Comparison of ENCODE assay signal across 8 cellular contexts in genomic region chr1:111140680-111140967, GRCh38. TPM values are rescaled to one million over a fixed set of nuclear protein-coding genes. Genes with fewer than 3 reads are reported as not detected.
DNase-seq lines count a peak whose midpoint lies in the region; ATAC-seq and TF ChIP-seq lines count a peak whose summit lies in the region.

No MANE protein-coding gene starts in this region.

- H3K9ac ChIP-seq in SK-N-MC (ENCODE audit: insufficient read length) (peak overlapping the region; percentile 88), neural cell (ENCODE audit: low read length) (peak overlapping the region; percentile 90)

- TF ChIP-seq EP300 in neural cell (conservative IDR thresholded peaks at IDR 0.05; ENCODE audit: poor library complexity, severe bottlenecking), result no peak

- peaks cover 0 to 56% (median 29%) of the 10 kb centered on the region in 12 donors for H3K4me1 ChIP-seq in heart left ventricle

- no peaks in the 10 kb centered on the region for H4K20me1 ChIP-seq in neural cell (ENCODE audit: insufficient read depth)

- H2AFZ ChIP-seq in neural cell (ENCODE audit: low read depth, low read length), result peak overlapping the region; percentile 97

- TF ChIP-seq POLR2A in heart left ventricle (IDR thresholded peaks at IDR 0.05), result no peak

- TF ChIP-seq CTCF in heart left ventricle (IDR thresholded peaks at IDR 0.05) (no peak), epithelial cell of proximal tubule (conservative IDR thresholded peaks at IDR 0.05; ENCODE audit: low read depth, low read length) (no peak), neural cell (IDR thresholded peaks at IDR 0.05; ENCODE audit: poor library complexity, severe bottlenecking) (no peak)

- H3K36me3 ChIP-seq in heart left ventricle (peaks cover 0 to 29% (median 18%) of the 10 kb centered on the region in 9 donors), SK-N-MC (ENCODE audit: insufficient read depth, low read length) (peaks cover 17% of the 10 kb centered on the region), neural cell (ENCODE audit: insufficient read depth, low read length) (no peaks in the 10 kb centered on the region)

- intact Hi-C loops in heart left ventricle (cut with DNase I) (loop anchor here in 1 of 10 donors (5.0 kb wide), 1 partner anchor 307 kb away; the partner anchor contains the start of genes ATP5PB and WDR77), Right ventricle myocardium inferior (cut with DNase I) (no loop called here)

- H3K27ac ChIP-seq in heart left ventricle (peak overlapping the region; percentile 87 to 97 (median 95)), SK-N-MC (no peak overlapping the region; the same call in 1 of the 2 replicates), neural cell (ENCODE audit: low read length) (peak overlapping the region; percentile 92)

- peak overlapping the region; percentile 79 for H3K4me2 ChIP-seq in neural cell (ENCODE audit: low read length)

- H3K9me3 ChIP-seq in heart left ventricle (no peaks in the 10 kb centered on the region), SK-N-MC (ENCODE audit: low read depth, low read length) (no peaks in the 10 kb centered on the region), neural cell (ENCODE audit: low read length) (no peaks in the 10 kb centered on the region)

- 0 to 2% (median 1%) methylated on average over 8 to 9 of the region's 9 CpGs for WGBS in heart left ventricle, 4 donors

- ATAC-seq in heart left ventricle, result no peak
- ATAC-seq in Right ventricle myocardium inferior, result no peak
- no peak for ATAC-seq in HG02763 (IDR thresholded peaks at IDR 0.05; ENCODE audit: unreplicated experiment)

- H3K9me2 ChIP-seq in neural cell (ENCODE audit: insufficient read depth, low read length), result no peaks in the 10 kb centered on the region

- peak overlapping the region; percentile 57 to 94 (median 86) for H3K4me3 ChIP-seq in heart left ventricle
- H3K4me3 ChIP-seq in SK-N-MC, result peak overlapping the region; percentile 92
- peak overlapping the region; percentile 95 for H3K4me3 ChIP-seq in epithelial cell of proximal tubule (ENCODE audit: low read depth, low read length)
- peak overlapping the region; percentile 97 for H3K4me3 ChIP-seq in neural cell (ENCODE audit: low read length)

- no peak for DNase-seq in heart left ventricle
- DNase-seq in Right ventricle myocardium inferior (ENCODE audit: missing footprints), result no peak
- no peak for DNase-seq in SK-N-MC (ENCODE audit: low read depth, low spot score)
- no peak for DNase-seq in epithelial cell of proximal tubule (ENCODE audit: low read depth)
- DNase-seq in NCI-H1092 treated with DMSO at 0.1 percent for 48 hours (lab: John Stamatoyannopoulos, UW), result no peak
- no peak for DNase-seq in NCI-H774 (lab: John Stamatoyannopoulos, UW)

- no peaks in the 10 kb centered on the region for H3F3A ChIP-seq in neural cell (ENCODE audit: insufficient read depth, low read length, poor library complexity, severe bottlenecking)

- H3K79me2 ChIP-seq in neural cell (replicated peaks; ENCODE audit: insufficient read depth, low read length), result peaks cover 47% of the 10 kb centered on the region

- H3K27me3 ChIP-seq in heart left ventricle (no peaks in the 10 kb centered on the region), neural cell (ENCODE audit: insufficient read depth, low read depth, low read length) (no peaks in the 10 kb centered on the region)

- TF ChIP-seq RAD21 in neural cell (conservative IDR thresholded peaks at IDR 0.05), result no peak

TF ChIP-seq in neural cell, 6 proteins besides CTCF, POLR2A, EP300 and RAD21:
- TF ChIP-seq POLR2AphosphoS5 (IDR thresholded peaks at IDR 0.05) (no peak), TAF1 (IDR thresholded peaks at IDR 0.05; ENCODE audit: low read depth) (no peak), SMC3 (conservative IDR thresholded peaks at IDR 0.05; ENCODE audit: poor library complexity) (no peak), EZH2 (IDR thresholded peaks at IDR 0.05; ENCODE audit: borderline replicate concordance, insufficient read depth, low read length, poor library complexity, severe bottlenecking) (no peak), MXI1 (conservative IDR thresholded peaks at IDR 0.05; ENCODE audit: poor library complexity, severe bottlenecking) (no peak), REST (IDR thresholded peaks at IDR 0.05; ENCODE audit: borderline replicate concordance) (no peak)

RNA-seq across cellular contexts. Expression of gene CEPT1, which starts 0.6 kb away (rescaled TPM):
- 10 to 100 TPM in 6 of 9 donors, 1 to 10 TPM in 3; 7.4 to 26.9 (median 11.6) TPM for total RNA-seq in heart left ventricle
- polyA plus RNA-seq in heart left ventricle, result 10 to 100 TPM in 1 of 2 donors, 1 to 10 TPM in 1; 7.7 to 11.6 TPM
- 15.5 TPM for total RNA-seq in Right ventricle myocardium inferior
- 15.0 and 27.2 TPM in 2 replicates for total RNA-seq in epithelial cell of proximal tubule
- polyA plus RNA-seq in neural cell, result 49.1 and 51.6 TPM in 2 replicates
- 51.9 and 60.2 TPM in 2 replicates for polyA minus RNA-seq in neural cell

RNA-seq across cellular contexts. Expression of gene DRAM2, which starts 0.7 kb away (rescaled TPM):
- total RNA-seq in heart left ventricle (10 to 100 TPM; 32.1 to 49.8 (median 36.6) TPM), Right ventricle myocardium inferior (37.1 TPM), epithelial cell of proximal tubule (46.4 and 53.2 TPM in 2 replicates)
- polyA plus RNA-seq in heart left ventricle (10 to 100 TPM; 27.1 to 37.7 TPM), neural cell (71.0 and 72.2 TPM in 2 replicates)
- 47.7 and 53.3 TPM in 2 replicates for polyA minus RNA-seq in neural cell

RNA-seq across cellular contexts. Expression of gene DENND2D, which starts 59.8 kb away (rescaled TPM):
- total RNA-seq in heart left ventricle (10 to 100 TPM in 1 of 9 donors, 1 to 10 TPM in 7, under 1 TPM in 1; 0.96 to 23.9 (median 2.3) TPM), Right ventricle myocardium inferior (3.5 TPM), epithelial cell of proximal tubule (8.1 and 14.8 TPM in 2 replicates)
- polyA plus RNA-seq in heart left ventricle (1 to 10 TPM in 1 of 2 donors, under 1 TPM in 1; 0.99 to 1.2 TPM), neural cell (not detected in 2 replicates)
- polyA minus RNA-seq in neural cell, result not detected in 2 replicates
